9 cellular contexts compared by ENCODE assay signal in genomic region chr6:108157234-108157971, GRCh38. TPM values are rescaled to one million over a fixed set of nuclear protein-coding genes. Genes with fewer than 3 reads are reported as not detected.
DNase-seq lines count a peak whose midpoint lies in the region; ATAC-seq and TF ChIP-seq lines count a peak whose summit lies in the region.
"Had no signal": no experiment of that assay in that cellular context is flagged by ENCODE, and none has a peak within 500 bp of the region (broad histone marks: within the 10 kb centered on the region; RNA-seq: fewer than 3 reads in every experiment).

No MANE protein-coding gene starts in this region.

- H3K4me3 ChIP-seq in Panc1 (ENCODE audit: low read depth in 2 of 2, low read length in 2 of 2) (peak overlapping the region; percentile 17 to 34), esophagus muscularis mucosa (peak overlapping the region; percentile 27 to 47 (median 35))

- WGBS in esophagus muscularis mucosa = 3% methylated on average over 36 of the region's 59 CpGs

- H3K36me3 ChIP-seq in ES-I3 (ENCODE audit: insufficient read depth, low read length) = no peaks in the 10 kb centered on the region
- H3K36me3 ChIP-seq in Panc1 (ENCODE audit: control insufficient read depth, insufficient read depth, low read length) = no peaks in the 10 kb centered on the region; the same call in 1 of the 2 replicates
- no peaks in the 10 kb centered on the region for H3K36me3 ChIP-seq in esophagus muscularis mucosa

- POLR2A ChIA-PET in Panc1 (lab: Charles Lee) = no interaction called here

- intact Hi-C loops in Panc1 (cut with micrococcal nuclease; ENCODE audit: unreplicated experiment) = no loop called here
- intact Hi-C loops in esophagus muscularis mucosa (cut with DNase I) = no loop called here

- H3K9me3 ChIP-seq in ES-I3 (ENCODE audit: control insufficient read depth, insufficient read depth, low read length) (no peaks in the 10 kb centered on the region), Panc1 (ENCODE audit: control insufficient read depth, insufficient read depth, low read depth, low read length) (no peaks in the 10 kb centered on the region), esophagus muscularis mucosa (no peaks in the 10 kb centered on the region)

- CTCF ChIA-PET in Panc1 (lab: Charles Lee) = no interaction called here

- in situ Hi-C loops in Panc1 (cut with HindIII; ENCODE audit: low pct_unique_long_range_greater_than_20kb, low sequenced_read_pairs) = no loop called here

- no peak for TF ChIP-seq EP300 in esophagus muscularis mucosa (IDR thresholded peaks at IDR 0.05)

- no peak for ATAC-seq in Panc1
- no peak for ATAC-seq in GM18907 (IDR thresholded peaks at IDR 0.05; ENCODE audit: unreplicated experiment)
- ATAC-seq in GM19395 (IDR thresholded peaks at IDR 0.05; ENCODE audit: unreplicated experiment) = no peak
- no peak for ATAC-seq in HG03095 (IDR thresholded peaks at IDR 0.05; ENCODE audit: unreplicated experiment)

- no peak for TF ChIP-seq CTCF in Panc1 (IDR thresholded peaks at IDR 0.05)
- no peak for TF ChIP-seq CTCF in esophagus muscularis mucosa (IDR thresholded peaks at IDR 0.05)

- TF ChIP-seq POLR2A in esophagus muscularis mucosa (IDR thresholded peaks at IDR 0.05; ENCODE audit: low read depth) = no peak

- BruUV-seq in Panc1 (replicated peaks; lab: Mats Ljungman, UMichigan) = no TSS peak

- H3K27ac ChIP-seq in Panc1 (ENCODE audit: low read length) (no peak overlapping the region), esophagus muscularis mucosa (replicated peaks in 1 of 4) (no peak overlapping the region)

- DNase-seq in Panc1 (ENCODE audit: low read depth, low spot score) (no peak), esophagus muscularis mucosa (ENCODE audit: extremely low spot score) (peak; percentile 66), retina (peak; percentile 92)
- no peak for DNase-seq in stimulated activated CD4-positive, alpha-beta T cell treated with anti-CD3 and anti-CD28 coated beads, Interleukin-12 subunit alpha, Interleukin-12 subunit beta, amount 100 ng/mL, for 4 hours
- DNase-seq: NCI-H526 treated with DMSO at 0.1 percent for 48 hours had no signal

- peaks cover 49% of the 10 kb centered on the region for H3K27me3 ChIP-seq in Panc1 (ENCODE audit: control insufficient read depth, insufficient read depth, low read length)
- peaks cover 0 to 99% (median 62%) of the 10 kb centered on the region in 4 donors for H3K27me3 ChIP-seq in esophagus muscularis mucosa

- no peaks in the 10 kb centered on the region; the same call in 1 of the 2 replicates for H3K4me1 ChIP-seq in ES-I3 (ENCODE audit: insufficient read depth, low read length)
- H3K4me1 ChIP-seq in Panc1 (ENCODE audit: control insufficient read depth, insufficient read depth, low read length) = no peaks in the 10 kb centered on the region
- H3K4me1 ChIP-seq in esophagus muscularis mucosa = peaks cover 9 to 18% (median 16%) of the 10 kb centered on the region in 4 donors

- H3K9ac ChIP-seq in ES-I3 (ENCODE audit: low read depth, low read length) = peak overlapping the region; percentile 27; the same call in 1 of the 2 replicates

RNA-seq across cellular contexts. Expression of gene NR2E1, which starts 8.4 kb away (rescaled TPM):
- total RNA-seq in Panc1 (2021; ENCODE audit: unreplicated experiment) = 0.13 TPM
- 0.15 TPM for polyA plus RNA-seq in Panc1 (2012; ENCODE audit: insufficient read length)
- not detected for total RNA-seq in esophagus muscularis mucosa

Comparison
In these comparisons a context has a peak if more than half of its experiments do, and no peak if none do; other contexts are left out.
1. DNase-seq: peak in esophagus muscularis mucosa (single experiment) and retina (single experiment); none in Panc1 (single experiment) and stimulated activated CD4-positive, alpha-beta T cell treated with anti-CD3 and anti-CD28 coated beads, Interleukin-12 subunit alpha, Interleukin-12 subunit beta, amount 100 ng/mL, for 4 hours (single experiment).